8 cellular contexts compared by ENCODE assay signal in the genomic region with DNA sequence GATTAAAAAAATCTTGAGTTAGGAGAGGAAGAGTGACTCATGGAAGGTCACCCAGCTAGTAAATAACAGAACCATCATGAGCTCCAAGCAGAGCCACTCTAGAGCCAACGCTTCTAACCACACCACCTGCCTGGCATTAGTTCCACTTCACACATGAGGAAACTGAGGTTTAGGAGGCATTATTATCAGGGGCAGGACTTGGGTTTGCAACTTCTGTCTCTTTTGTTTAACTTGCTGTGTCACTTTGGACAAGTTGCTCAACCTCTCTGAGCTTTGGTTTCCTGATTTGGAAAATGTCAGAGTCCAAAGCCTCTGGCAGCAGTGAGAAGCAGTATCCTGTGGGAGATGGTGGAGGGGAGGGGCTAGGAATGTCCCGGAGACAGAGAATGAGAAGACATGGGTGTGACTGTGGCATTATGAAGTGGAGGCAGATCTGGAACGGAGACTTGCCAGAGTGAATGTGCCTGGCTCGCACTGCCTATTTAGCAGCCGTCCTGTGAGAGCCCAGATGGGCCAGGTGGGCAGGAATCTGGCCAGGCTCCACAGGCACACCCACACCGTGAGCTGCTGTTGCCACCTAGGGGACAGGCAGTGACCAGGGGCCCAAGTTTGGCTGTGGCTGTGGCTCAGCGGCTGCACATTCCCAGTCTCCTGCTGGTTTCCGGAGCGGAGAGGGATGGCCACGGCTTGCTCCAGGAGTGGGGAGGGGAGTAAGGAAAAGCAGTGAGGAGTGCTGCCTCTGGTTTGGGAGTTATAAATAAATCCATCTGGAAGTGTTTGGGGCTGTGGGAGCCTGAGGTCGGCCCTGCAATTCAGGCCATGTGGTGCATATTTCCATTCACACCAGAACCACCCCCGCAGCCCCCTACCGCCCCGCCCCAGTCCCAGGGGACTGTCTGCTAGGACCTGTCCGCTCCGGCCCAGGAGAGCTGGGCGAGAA.
DNase-seq lines count a peak whose midpoint lies in the region; ATAC-seq and TF ChIP-seq lines count a peak whose summit lies in the region.

No MANE protein-coding gene starts in this region.

- H3K4me1 ChIP-seq in adipocyte (ENCODE audit: control insufficient read depth, insufficient read depth, low read length) (peaks cover 16% of the 10 kb centered on the region), iPS-20b (ENCODE audit: insufficient read depth, low read length) (peaks cover 14% of the 10 kb centered on the region), smooth muscle cell (ENCODE audit: low read depth) (no peaks in the 10 kb centered on the region)

- H3K4me2 ChIP-seq in smooth muscle cell = peak overlapping the region; percentile 67

- H2AFZ ChIP-seq in smooth muscle cell (ENCODE audit: low read depth) = no peak overlapping the region

- no peaks in the 10 kb centered on the region for H3K36me3 ChIP-seq in adipocyte (ENCODE audit: control insufficient read depth, insufficient read depth, low read length, severe bottlenecking)
- H3K36me3 ChIP-seq in iPS-20b (ENCODE audit: insufficient read depth, low read depth, low read length) = no peaks in the 10 kb centered on the region
- H3K36me3 ChIP-seq in smooth muscle cell (ENCODE audit: low read depth) = no peaks in the 10 kb centered on the region

- H3K4me3 ChIP-seq in adipocyte (ENCODE audit: low read length) (peak overlapping the region; percentile 35), iPS-20b (ENCODE audit: low read length) (peak overlapping the region; percentile 44; the same call in 1 of the 2 replicates), smooth muscle cell (no peak overlapping the region)

- H3K9me3 ChIP-seq in adipocyte (ENCODE audit: control insufficient read depth, low read length) (no peaks in the 10 kb centered on the region), iPS-20b (ENCODE audit: insufficient read depth, low read depth, low read length) (no peaks in the 10 kb centered on the region), smooth muscle cell (replicated peaks; ENCODE audit: low read depth) (no peaks in the 10 kb centered on the region)

- TF ChIP-seq CTCF in smooth muscle cell (IDR thresholded peaks at IDR 0.05; ENCODE audit: borderline replicate concordance, insufficient read depth, poor library complexity, severe bottlenecking) = no peak

- WGBS in smooth muscle cell (ENCODE audit: low lambda C conversion rate) = 45% methylated on average over 17 of the region's 17 CpGs

- H3K27me3 ChIP-seq in adipocyte (replicated peaks; ENCODE audit: control insufficient read depth, insufficient read depth, low read length) (peaks cover 7% of the 10 kb centered on the region), iPS-20b (ENCODE audit: insufficient read depth, low read length) (no peaks in the 10 kb centered on the region), smooth muscle cell (ENCODE audit: low read depth) (no peaks in the 10 kb centered on the region)

- no peak overlapping the region for H3K27ac ChIP-seq in iPS-20b (ENCODE audit: low read length)
- peak overlapping the region; percentile 19 for H3K27ac ChIP-seq in smooth muscle cell (ENCODE audit: low read depth)

- no peaks in the 10 kb centered on the region for H4K20me1 ChIP-seq in smooth muscle cell (ENCODE audit: low read depth)

- no peaks in the 10 kb centered on the region for H3F3A ChIP-seq in smooth muscle cell (ENCODE audit: low read depth)

- peak overlapping the region; percentile 59 for H3K9ac ChIP-seq in adipocyte (ENCODE audit: low read length)
- peak overlapping the region; percentile 21; the same call in 1 of the 2 replicates for H3K9ac ChIP-seq in iPS-20b (ENCODE audit: low read depth, low read length)
- no peak overlapping the region for H3K9ac ChIP-seq in smooth muscle cell (ENCODE audit: low read depth)

- DNase-seq in HCEC 1CT (peak; percentile 28), adipocyte (ENCODE audit: low read depth) (peak; percentile 52), smooth muscle cell (lab: John Stamatoyannopoulos, UW; ENCODE audit: unreplicated experiment) (no peak), hippocampal formation (lab: John Stamatoyannopoulos, UW) (no peak)

- no peaks in the 10 kb centered on the region for H3K79me2 ChIP-seq in smooth muscle cell (ENCODE audit: low read depth)

- ATAC-seq in GM21447 (IDR thresholded peaks at IDR 0.05; ENCODE audit: unreplicated experiment) (no peak), HG03095 (IDR thresholded peaks at IDR 0.05; ENCODE audit: unreplicated experiment) (no peak), GM18868 (IDR thresholded peaks at IDR 0.05; ENCODE audit: unreplicated experiment) (no peak)

Comparison
In these comparisons a context has a peak if more than half of its experiments do, and no peak if none do; other contexts are left out.
1. DNase-seq: peak in HCEC 1CT (single experiment) and adipocyte (single experiment); none in smooth muscle cell (single experiment) and hippocampal formation (0 of 2).